ENCODE assay signal across 13 cellular contexts in the genomic region with DNA sequence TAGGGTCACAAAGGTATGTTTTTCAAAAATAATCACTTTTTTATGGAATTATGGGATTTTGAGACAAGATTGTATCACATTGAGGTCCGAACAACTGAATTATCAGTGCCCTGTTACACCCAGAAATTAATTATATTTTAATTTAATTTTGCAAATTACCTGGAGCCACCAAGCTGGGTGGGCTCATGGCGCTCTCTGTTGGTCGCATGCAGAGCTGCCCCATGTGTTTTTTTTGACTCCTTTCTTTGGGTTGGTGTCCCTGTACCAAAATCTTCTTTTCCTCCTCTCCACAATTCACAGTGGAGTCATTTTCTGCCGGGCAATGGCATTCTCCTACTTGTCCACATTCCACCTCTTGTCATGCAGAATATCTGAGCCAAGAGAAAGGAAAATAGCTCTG. TPM values are rescaled to one million over a fixed set of nuclear protein-coding genes. Genes with fewer than 3 reads are reported as not detected.
DNase-seq lines count a peak whose midpoint lies in the region; ATAC-seq and TF ChIP-seq lines count a peak whose summit lies in the region.
"Had no signal": no experiment of that assay in that cellular context is flagged by ENCODE, and none has a peak within 500 bp of the region (broad histone marks: within the 10 kb centered on the region; RNA-seq: fewer than 3 reads in every experiment).

No MANE protein-coding gene starts in this region.

- intact Hi-C loops in mammary epithelial cell (cut with micrococcal nuclease) (loop anchor here (1.0 kb wide), 1 partner anchor 210 kb away; no protein-coding TSS in a partner anchor), breast epithelium (cut with DNase I; ENCODE audit: low total_unique reads) (no loop called here)

- dilution Hi-C loops in mammary epithelial cell (cut with HindIII; ENCODE audit: low sequenced_read_pairs) = no loop called here

- H4K20me1 ChIP-seq in mammary epithelial cell (ENCODE audit: insufficient read depth, low read length) = no peaks in the 10 kb centered on the region

- H3K9me3 ChIP-seq in mammary epithelial cell (replicated peaks; ENCODE audit: insufficient read depth, low read length) (peaks cover 11% of the 10 kb centered on the region), breast epithelium (no peaks in the 10 kb centered on the region)
- H3K9me3 ChIP-seq: adrenal gland had no signal

- H3K36me3 Mint-ChIP-seq in type B pancreatic cell = no peaks in the 10 kb centered on the region
- H3K36me3 Mint-ChIP-seq: naive B cell had no signal

- no peaks in the 10 kb centered on the region for H3K4me1 Mint-ChIP-seq in type B pancreatic cell (ENCODE audit: unreplicated experiment)
- H3K4me1 Mint-ChIP-seq: naive B cell had no signal

- H3K79me2 ChIP-seq in mammary epithelial cell (ENCODE audit: insufficient read depth, low read length) = no peaks in the 10 kb centered on the region

- no peak overlapping the region for H3K4me3 ChIP-seq in mammary epithelial cell (replicated peaks in 1 of 3; ENCODE audit: insufficient read depth in 1 of 3, low read depth in 2 of 3, low read length in 3 of 3)
- no peak overlapping the region for H3K4me3 ChIP-seq in breast epithelium
- no peak overlapping the region for H3K4me3 ChIP-seq in astrocyte of the cerebellum (ENCODE audit: low read depth, low read length)
- H3K4me3 ChIP-seq: adrenal gland had no signal

- H2AFZ ChIP-seq in mammary epithelial cell (ENCODE audit: low read depth, low read length) = no peak overlapping the region

- DNase-seq in mammary epithelial cell (no peak), breast epithelium (ENCODE audit: low spot score in 2 of 2) (no peak), astrocyte of the cerebellum (ENCODE audit: low read depth) (no peak), foreskin keratinocyte (no peak), type B pancreatic cell (ENCODE audit: extremely low spot score, unreplicated experiment) (no peak)
- DNase-seq: AML-193, naive B cell, T1000 had no signal

- H3K4me2 ChIP-seq in mammary epithelial cell (ENCODE audit: insufficient read depth, low read depth, low read length) = no peak overlapping the region

- no peaks in the 10 kb centered on the region for H3K27me3 ChIP-seq in mammary epithelial cell (ENCODE audit: insufficient read depth, low read length)
- H3K27me3 ChIP-seq in breast epithelium = no peaks in the 10 kb centered on the region
- H3K27me3 ChIP-seq in foreskin keratinocyte = no peaks in the 10 kb centered on the region
- H3K27me3 ChIP-seq: adrenal gland had no signal

- no peak overlapping the region for H3K27ac ChIP-seq in mammary epithelial cell (ENCODE audit: insufficient read depth, low read depth, low read length)
- no peak overlapping the region for H3K27ac ChIP-seq in breast epithelium
- H3K27ac ChIP-seq in foreskin keratinocyte = no peak overlapping the region
- H3K27ac ChIP-seq: adrenal gland had no signal

- 11% methylated on average over 4 of the region's 4 CpGs for WGBS in mammary epithelial cell (ENCODE audit: low coverage, missing lambda C conversion rate)

- TF ChIP-seq CTCF in mammary epithelial cell (conservative IDR thresholded peaks at IDR 0.05 in 1 of 2, IDR thresholded peaks at IDR 0.05 in 1 of 2; ENCODE audit: extremely low read depth in 1 of 2, insufficient read depth in 1 of 2, low read depth in 1 of 2, low read length in 2 of 2) (peak; percentile 21 to 48), breast epithelium (IDR thresholded peaks at IDR 0.05) (no peak), astrocyte of the cerebellum (IDR thresholded peaks at IDR 0.05; ENCODE audit: low read depth, low read length, missing control alignments) (peak; percentile 44), foreskin keratinocyte (conservative IDR thresholded peaks at IDR 0.05) (peak; percentile 44), type B pancreatic cell (conservative IDR thresholded peaks at IDR 0.05) (peak; percentile 60)

- BruUV-seq in mammary epithelial cell (replicated peaks; lab: Mats Ljungman, UMichigan) = no TSS peak

- H3K4me1 ChIP-seq in mammary epithelial cell (ENCODE audit: insufficient read depth, low read length) (no peaks in the 10 kb centered on the region), breast epithelium (no peaks in the 10 kb centered on the region), foreskin keratinocyte (no peaks in the 10 kb centered on the region)
- H3K4me1 ChIP-seq: adrenal gland had no signal

- no peak overlapping the region for H3K27ac Mint-ChIP-seq in type B pancreatic cell
- H3K27ac Mint-ChIP-seq: naive B cell had no signal

- in situ Hi-C loops in mammary epithelial cell (cut with MboI; ENCODE audit: low sequenced_read_pairs in 2 of 2) (no loop called here), astrocyte of the cerebellum (cut with HindIII; ENCODE audit: low sequenced_read_pairs) (no loop called here)

- CTCF ChIA-PET in mammary epithelial cell (lab: Charles Lee; ENCODE audit: low non-redundant PET) = no interaction called here

- no peak overlapping the region for H3K4me3 Mint-ChIP-seq in type B pancreatic cell
- H3K4me3 Mint-ChIP-seq: naive B cell had no signal

- TF ChIP-seq POLR2A in breast epithelium (IDR thresholded peaks at IDR 0.05) = no peak

- H3K27me3 Mint-ChIP-seq in type B pancreatic cell = peaks cover 7% of the 10 kb centered on the region

- peaks cover 8% of the 10 kb centered on the region for H3K9me3 Mint-ChIP-seq in type B pancreatic cell

- ATAC-seq in foreskin keratinocyte (no peak), GM21723 (IDR thresholded peaks at IDR 0.05; ENCODE audit: unreplicated experiment) (no peak), GM19455 (IDR thresholded peaks at IDR 0.05; ENCODE audit: unreplicated experiment) (no peak), GM21528 (IDR thresholded peaks at IDR 0.05; ENCODE audit: low FRiP score, unreplicated experiment) (no peak)

- H3K36me3 ChIP-seq in mammary epithelial cell (ENCODE audit: insufficient read depth, low read length) (no peaks in the 10 kb centered on the region), breast epithelium (no peaks in the 10 kb centered on the region)
- H3K36me3 ChIP-seq: adrenal gland had no signal

- H3K9ac ChIP-seq in mammary epithelial cell (ENCODE audit: insufficient read depth, low read length) = no peak overlapping the region

RNA-seq across cellular contexts. Expression of gene FRMD1, which starts 38.9 kb away (rescaled TPM):
- total RNA-seq in mammary epithelial cell (not detected), breast epithelium (under 1 TPM; 0.29 to 0.96 (median 0.66) TPM), foreskin keratinocyte (not detected in 2 replicates), type B pancreatic cell (ENCODE audit: low replicate concordance) (0.17 and 0.33 TPM in 2 replicates)
- polyA plus RNA-seq in mammary epithelial cell (0.01 TPM), foreskin keratinocyte (not detected in 2 replicates)
- not detected for polyA minus RNA-seq in mammary epithelial cell
- total RNA-seq: skeletal muscle tissue had no signal

Comparison
In these comparisons a context has a peak if more than half of its experiments do, and no peak if none do; other contexts are left out.
1. CTCF ChIP-seq: peak in mammary epithelial cell (2 of 2), astrocyte of the cerebellum (single experiment), foreskin keratinocyte (single experiment) and type B pancreatic cell (single experiment); none in breast epithelium (0 of 3).